ENCODE assay signal across 27 cellular contexts in the genomic region with DNA sequence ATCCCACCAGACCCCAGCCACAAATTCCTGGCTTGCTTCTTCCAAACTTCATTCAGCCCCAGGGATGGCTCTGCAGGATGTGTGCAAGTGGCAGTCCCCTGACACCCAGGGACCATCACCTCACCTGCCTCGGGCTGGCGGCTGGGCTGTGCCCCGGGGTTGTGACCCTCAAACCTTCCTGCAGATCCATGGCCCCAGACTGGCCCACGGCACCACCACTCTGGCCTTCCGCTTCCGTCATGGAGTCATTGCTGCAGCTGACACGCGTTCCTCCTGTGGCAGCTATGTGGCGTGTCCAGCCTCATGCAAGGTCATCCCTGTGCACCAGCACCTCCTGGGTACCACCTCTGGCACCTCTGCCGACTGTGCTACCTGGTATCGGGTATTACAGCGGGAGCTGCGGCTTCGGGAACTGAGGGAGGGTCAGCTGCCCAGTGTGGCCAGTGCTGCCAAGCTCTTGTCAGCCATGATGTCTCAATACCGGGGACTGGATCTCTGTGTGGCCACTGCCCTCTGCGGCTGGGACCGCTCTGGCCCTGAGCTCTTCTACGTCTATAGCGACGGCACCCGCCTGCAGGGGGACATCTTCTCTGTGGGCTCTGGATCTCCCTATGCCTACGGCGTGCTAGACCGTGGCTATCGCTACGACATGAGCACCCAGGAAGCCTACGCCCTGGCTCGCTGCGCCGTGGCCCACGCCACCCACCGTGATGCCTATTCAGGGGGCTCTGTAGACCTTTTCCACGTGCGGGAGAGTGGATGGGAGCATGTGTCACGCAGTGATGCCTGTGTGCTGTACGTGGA. TPM values are rescaled to one million over a fixed set of nuclear protein-coding genes. Genes with fewer than 3 reads are reported as not detected.
"Had no signal": no experiment of that assay in that cellular context is flagged by ENCODE, and none has a peak within 500 bp of the region (broad histone marks: within the 10 kb centered on the region; RNA-seq: fewer than 3 reads in every experiment).

A gene with protein sequence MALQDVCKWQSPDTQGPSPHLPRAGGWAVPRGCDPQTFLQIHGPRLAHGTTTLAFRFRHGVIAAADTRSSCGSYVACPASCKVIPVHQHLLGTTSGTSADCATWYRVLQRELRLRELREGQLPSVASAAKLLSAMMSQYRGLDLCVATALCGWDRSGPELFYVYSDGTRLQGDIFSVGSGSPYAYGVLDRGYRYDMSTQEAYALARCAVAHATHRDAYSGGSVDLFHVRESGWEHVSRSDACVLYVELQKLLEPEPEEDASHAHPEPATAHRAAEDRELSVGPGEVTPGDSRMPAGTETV (plus strand): TSS at position 51 of the 804 bp plus-strand sequence. CDS start 14 bp downstream, at position 65.

- H3K27ac Mint-ChIP-seq: activated naive CD8-positive, alpha-beta T cell treated with anti-CD3 and anti-CD28 coated beads, Interleukin-2, amount 50 U/mL, for 24 hours; naive thymus-derived CD8-positive, alpha-beta T cell; T-helper 17 cell had no signal

- H3K4me1 Mint-ChIP-seq: activated naive CD8-positive, alpha-beta T cell treated with anti-CD3 and anti-CD28 coated beads, Interleukin-2, amount 50 U/mL, for 24 hours had no signal

- H3K36me3 Mint-ChIP-seq: naive thymus-derived CD8-positive, alpha-beta T cell had no signal

- H3K36me3 ChIP-seq: brain microvascular endothelial cell, lower lobe of right lung, thyroid gland, upper lobe of right lung had no signal

- H3K27me3 Mint-ChIP-seq: activated naive CD8-positive, alpha-beta T cell treated with anti-CD3 and anti-CD28 coated beads, Interleukin-2, amount 50 U/mL, for 24 hours had no signal

- DNase-seq: activated CD4-positive, alpha-beta T cell treated with anti-CD3 and anti-CD28 coated beads for 4 hours; activated CD4-positive, alpha-beta T cell treated with anti-CD3 and anti-CD28 coated beads, Interleukin-2, amount 50 U/mL, for 48 hours; activated CD4-positive, CD25-positive, alpha-beta regulatory T cell; activated CD8-positive, alpha-beta memory T cell treated with anti-CD3 and anti-CD28 coated beads, Interleukin-2, amount 50 U/mL, for 48 hours; activated naive CD4-positive, alpha-beta T cell treated with Interleukin-2 at 50 U/mL for 16 hours; activated naive CD8-positive, alpha-beta T cell treated with anti-CD3 and anti-CD28 coated beads, Interleukin-2, amount 50 U/mL, for 24 hours; activated T-cell treated with anti-CD3 and anti-CD28 coated beads, Interleukin-2, amount 50 U/mL, for 48 hours; brain microvascular endothelial cell; central memory CD4-positive, alpha-beta T cell; dermis blood vessel endothelial cell; effector CD8-positive, alpha-beta T cell; foreskin melanocyte; lower lobe of right lung; nucleus accumbens; stimulated activated CD4-positive, alpha-beta T cell treated with anti-CD3 and anti-CD28 coated beads, Interleukin-2, amount 100 ng/mL, for 48 hours; stimulated activated CD8-positive, alpha-beta memory T cell treated with anti-CD3 and anti-CD28 coated beads, Interleukin-4, amount 100 ng/mL, for 48 hours; stimulated activated naive CD4-positive, alpha-beta T cell treated with Interleukin-2 at 50 U/mL for 16 hours; substantia nigra; SW 1271; T-helper 17 cell; thyroid gland; upper lobe of right lung had no signal

- H3K27me3 ChIP-seq: brain microvascular endothelial cell, thyroid gland, upper lobe of right lung had no signal

- H3K4me3 ChIP-seq: lower lobe of right lung, thyroid gland, upper lobe of right lung had no signal

- H3K4me1 ChIP-seq: thyroid gland had no signal

- H3K4me3 Mint-ChIP-seq: activated naive CD8-positive, alpha-beta T cell treated with anti-CD3 and anti-CD28 coated beads, Interleukin-2, amount 50 U/mL, for 24 hours; T-helper 17 cell had no signal

- H3K27ac ChIP-seq: brain microvascular endothelial cell, lower lobe of right lung, thyroid gland, upper lobe of right lung had no signal

- H3K9me3 ChIP-seq: lower lobe of right lung, thyroid gland, upper lobe of right lung had no signal

- ATAC-seq: activated naive CD8-positive, alpha-beta T cell treated with anti-CD3 and anti-CD28 coated beads, Interleukin-2, amount 50 U/mL, for 24 hours; left lobe of liver; lower lobe of right lung; naive thymus-derived CD8-positive, alpha-beta T cell; T-helper 17 cell; upper lobe of right lung had no signal

- H3K9me3 Mint-ChIP-seq: activated naive CD8-positive, alpha-beta T cell treated with anti-CD3 and anti-CD28 coated beads, Interleukin-2, amount 50 U/mL, for 24 hours; naive thymus-derived CD8-positive, alpha-beta T cell had no signal

RNA-seq across cellular contexts. Expression of the gene that starts here (rescaled TPM):
- total RNA-seq: activated CD8-positive, alpha-beta memory T cell treated with anti-CD3 and anti-CD28 coated beads for 36 hours; dermis blood vessel endothelial cell; kidney epithelial cell; left lobe of liver; lower lobe of right lung; renal cortical epithelial cell; T-helper 17 cell; thyroid gland; upper lobe of right lung had no signal
